Comparison of ENCODE assay signal across 21 cellular contexts in genomic region chr2:2422621-2423020, GRCh38.
"Had no signal": no experiment of that assay in that cellular context is flagged by ENCODE, and none has a peak within 500 bp of the region (broad histone marks: within the 10 kb centered on the region; RNA-seq: fewer than 3 reads in every experiment).

No MANE protein-coding gene starts in this region.

- H3K36me3 ChIP-seq: colonic mucosa, heart left ventricle, pancreas, stomach, thoracic aorta had no signal

- H3K27ac Mint-ChIP-seq: mesothelial cell of epicardium; natural killer cell treated with Interleukin-12 subunit alpha and Interleukin-12 subunit beta and Interleukin-15 and Interleukin-18, amount 100 ng/mL, for 72 hours; progenitor cell of endocrine pancreas had no signal

- H3K27me3 ChIP-seq: colonic mucosa, heart left ventricle, pancreas, transverse colon had no signal

- H3K4me1 ChIP-seq: colonic mucosa, heart left ventricle, pancreas, stomach, transverse colon had no signal

- DNase-seq: colonic mucosa; dermis blood vessel endothelial cell; heart left ventricle; hypothalamus; kidney glomerular epithelial cell; occipital lobe; pancreas; right cardiac atrium; small intestine; stimulated activated CD4-positive, alpha-beta T cell treated with anti-CD3 and anti-CD28 coated beads, Interleukin-12 subunit alpha, Interleukin-12 subunit beta, amount 100 ng/mL, for 4 hours; stimulated activated naive CD4-positive, alpha-beta T cell; stomach; substantia nigra; transverse colon had no signal

- H3K9me3 Mint-ChIP-seq: mesothelial cell of epicardium had no signal

- H3K4me1 Mint-ChIP-seq: mesothelial cell of epicardium had no signal

- H3K9me3 ChIP-seq: colonic mucosa, heart left ventricle, pancreas, thoracic aorta, transverse colon had no signal

- H3K4me3 Mint-ChIP-seq: mesothelial cell of epicardium; natural killer cell treated with Interleukin-12 subunit alpha and Interleukin-12 subunit beta and Interleukin-15 and Interleukin-18, amount 100 ng/mL, for 72 hours had no signal

- H3K4me3 ChIP-seq: colonic mucosa, heart left ventricle, pancreas, stomach, thoracic aorta, transverse colon had no signal

- H3K27me3 Mint-ChIP-seq: natural killer cell treated with Interleukin-12 subunit alpha and Interleukin-12 subunit beta and Interleukin-15 and Interleukin-18, amount 100 ng/mL, for 72 hours; progenitor cell of endocrine pancreas had no signal

- H3K27ac ChIP-seq: colonic mucosa, heart left ventricle, pancreas, stomach, thoracic aorta, transverse colon had no signal

- FAIRE-seq: frontal cortex, islet of Langerhans, pancreas, small intestine had no signal

- H3K36me3 Mint-ChIP-seq: mesothelial cell of epicardium; natural killer cell treated with Interleukin-12 subunit alpha and Interleukin-12 subunit beta and Interleukin-15 and Interleukin-18, amount 100 ng/mL, for 72 hours had no signal

- ATAC-seq: esophagus mucosa; heart left ventricle; natural killer cell treated with Interleukin-12 subunit alpha and Interleukin-12 subunit beta and Interleukin-15 and Interleukin-18, amount 100 ng/mL, for 72 hours; pancreas; right cardiac atrium had no signal
